1 cellular context compared by ENCODE assay signal in genomic region chr16:27222499-27223225, GRCh38.
TF ChIP-seq lines count a peak whose summit lies in the region.

No MANE protein-coding gene starts in this region.

TF ChIP-seq in K562, 482 proteins besides CTCF, POLR2A, EP300 and RAD21:
- no peak for TF ChIP-seq CREB3L1 (IDR thresholded peaks at IDR 0.05; ENCODE audit: borderline replicate concordance, low read depth)
- no peak for TF ChIP-seq CGGBP1 (CRISPR knock-in tag; IDR thresholded peaks at IDR 0.05)
- no peak for TF ChIP-seq CEBPG (CRISPR knock-in tag; IDR thresholded peaks at IDR 0.05)
- TF ChIP-seq CEBPG (tag; conservative IDR thresholded peaks at IDR 0.05 in 1 of 2, IDR thresholded peaks at IDR 0.05 in 1 of 2): no peak
- TF ChIP-seq ZBTB33 (CRISPR knock-in tag; IDR thresholded peaks at IDR 0.05): no peak
- TF ChIP-seq MAFK (IDR thresholded peaks at IDR 0.05; ENCODE audit: low read length): no peak
- TF ChIP-seq ZBED1 (IDR thresholded peaks at IDR 0.05): no peak
- no peak for TF ChIP-seq EZH2 (IDR thresholded peaks at IDR 0.05; ENCODE audit: borderline replicate concordance, low read depth, low read length)
- no peak for TF ChIP-seq NR3C1 (CRISPR knock-in tag; IDR thresholded peaks at IDR 0.05)
- TF ChIP-seq NR1H2 (CRISPR knock-in tag; IDR thresholded peaks at IDR 0.05): no peak
- TF ChIP-seq FOXK1 (CRISPR knock-in tag; IDR thresholded peaks at IDR 0.05; ENCODE audit: borderline replicate concordance): no peak
- TF ChIP-seq HOXB6 (CRISPR knock-in tag; IDR thresholded peaks at IDR 0.05; ENCODE audit: borderline replicate concordance): no peak
- no peak for TF ChIP-seq ZNF449 (CRISPR knock-in tag; IDR thresholded peaks at IDR 0.05)
- TF ChIP-seq HNRNPH1 (optimal IDR thresholded peaks at IDR 0.05; ENCODE audit: low read depth, low read length): no peak
- no peak for TF ChIP-seq CTCFL (IDR thresholded peaks at IDR 0.05; ENCODE audit: borderline replicate concordance, insufficient read depth, low read depth, low read length, poor library complexity, severe bottlenecking)
TF ChIP-seq in K562: peak in this region for 0.
